19 cellular contexts compared by ENCODE assay signal in the genomic region with DNA sequence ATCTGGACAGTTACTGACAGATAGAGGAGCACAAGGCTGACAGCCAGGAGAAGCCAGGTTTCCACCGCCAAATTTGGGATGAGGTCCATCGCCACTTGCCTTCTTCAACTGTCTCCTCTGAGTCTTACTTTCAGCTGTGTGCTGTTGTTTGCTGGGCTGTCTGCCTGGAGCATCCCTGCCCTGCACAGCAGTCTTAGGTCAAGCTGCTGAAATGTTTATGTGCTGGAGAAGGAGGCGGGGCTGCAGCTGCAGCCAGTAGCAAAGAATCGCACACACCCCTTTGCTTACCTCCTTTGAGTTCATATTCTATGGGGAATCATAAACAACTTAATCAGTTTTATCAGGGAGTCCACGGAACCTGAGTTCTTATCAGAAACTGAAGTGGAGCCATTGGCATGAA. TPM values are rescaled to one million over a fixed set of nuclear protein-coding genes. Genes with fewer than 3 reads are reported as not detected.
"Had no signal": no experiment of that assay in that cellular context is flagged by ENCODE, and none has a peak within 500 bp of the region (broad histone marks: within the 10 kb centered on the region; RNA-seq: fewer than 3 reads in every experiment).

No MANE protein-coding gene starts in this region.

- H3K27ac Mint-ChIP-seq: activated CD4-positive, alpha-beta T cell treated with anti-CD3 and anti-CD28 coated beads, Interleukin-2, amount 10 ng/mL, durations not matched to agents 24 days and 14 days; activated naive CD8-positive, alpha-beta T cell; activated T-cell treated with anti-CD3 and anti-CD28 coated beads, Interleukin-2, amount 50 U/mL, for 72 hours; stimulated activated naive B cell treated with anti-CD40 and anti-IgM and Interleukin-4, amounts not matched to agents 10 μg/mL and 1 μg/mL and 100 μg/mL, for 72 hours; T-helper 2 cell treated with Interferon-gamma antibody and Interleukin-4, amounts not matched to agents 5 μg/mL and 100 μg/mL, for 36 hours had no signal

- ATAC-seq: naive thymus-derived CD4-positive, alpha-beta T cell; stimulated activated naive B cell treated with anti-CD40 and anti-IgM and Interleukin-4, amounts not matched to agents 10 μg/mL and 1 μg/mL and 100 μg/mL, for 72 hours had no signal

- H3K4me1 Mint-ChIP-seq: stimulated activated naive B cell treated with anti-CD40 and anti-IgM and Interleukin-4, amounts not matched to agents 10 μg/mL and 1 μg/mL and 100 μg/mL, for 72 hours had no signal

- DNase-seq: activated CD4-positive, alpha-beta T cell treated with anti-CD3 and anti-CD28 coated beads, Interleukin-2, amount 10 ng/mL, durations not matched to agents 24 days and 14 days; activated CD4-positive, CD25-positive, alpha-beta regulatory T cell; activated CD8-positive, alpha-beta memory T cell treated with anti-CD3 and anti-CD28 coated beads, Interleukin-2, amount 50 U/mL, for 48 hours; activated gamma-delta T cell; activated T-cell treated with anti-CD3 and anti-CD28 coated beads, Interleukin-2, amount 50 U/mL, for 72 hours; amniotic stem cell; caudate nucleus; cortex of kidney; effector CD4-positive, alpha-beta T cell; naive thymus-derived CD4-positive, alpha-beta T cell; stimulated activated CD4-positive, alpha-beta T cell treated with anti-CD3 and anti-CD28 coated beads, Interleukin-2, amount 100 ng/mL, for 48 hours; stimulated activated naive B cell treated with anti-CD40 and anti-IgM and Interleukin-4, amounts not matched to agents 10 μg/mL and 1 μg/mL and 100 μg/mL, for 72 hours had no signal

- H3K4me3 ChIP-seq: tibial nerve had no signal

- H3K27ac ChIP-seq: tibial nerve had no signal

- H3K9me3 Mint-ChIP-seq: activated T-cell treated with anti-CD3 and anti-CD28 coated beads, Interleukin-2, amount 50 U/mL, for 72 hours; T-helper 2 cell treated with Interferon-gamma antibody and Interleukin-4, amounts not matched to agents 5 μg/mL and 100 μg/mL, for 36 hours had no signal

- H3K4me3 Mint-ChIP-seq: activated CD4-positive, alpha-beta T cell treated with anti-CD3 and anti-CD28 coated beads, Interleukin-2, amount 10 ng/mL, durations not matched to agents 24 days and 14 days; activated naive CD8-positive, alpha-beta T cell; activated T-cell treated with anti-CD3 and anti-CD28 coated beads, Interleukin-2, amount 50 U/mL, for 72 hours; naive thymus-derived CD4-positive, alpha-beta T cell; stimulated activated naive B cell treated with anti-CD40 and anti-IgM and Interleukin-4, amounts not matched to agents 10 μg/mL and 1 μg/mL and 100 μg/mL, for 72 hours; T-helper 2 cell treated with Interferon-gamma antibody and Interleukin-4, amounts not matched to agents 5 μg/mL and 100 μg/mL, for 36 hours had no signal

- H3K27me3 ChIP-seq: tibial nerve had no signal

- H3K27me3 Mint-ChIP-seq: activated naive CD8-positive, alpha-beta T cell had no signal

- H3K4me1 ChIP-seq: tibial nerve had no signal

RNA-seq across cellular contexts. Expression of a gene that starts 20.1 kb away (rescaled TPM):
- total RNA-seq: activated CD4-positive, alpha-beta T cell treated with anti-CD3 and anti-CD28 coated beads, Interleukin-2, amount 10 ng/mL, durations not matched to agents 24 days and 14 days; endothelial cell of umbilical vein; lung microvascular endothelial cell had no signal
- polyA plus RNA-seq: endothelial cell of umbilical vein had no signal

RNA-seq across cellular contexts. Expression of a gene that starts 35.0 kb away (rescaled TPM):
- total RNA-seq: activated CD4-positive, alpha-beta T cell treated with anti-CD3 and anti-CD28 coated beads, Interleukin-2, amount 10 ng/mL, durations not matched to agents 24 days and 14 days; activated T-cell treated with anti-CD3 and anti-CD28 coated beads, Interleukin-2, amount 50 U/mL, for 72 hours; endothelial cell of umbilical vein; lung microvascular endothelial cell; naive thymus-derived CD4-positive, alpha-beta T cell; renal cortical epithelial cell; subcutaneous adipose tissue had no signal
- polyA plus RNA-seq: endothelial cell of umbilical vein had no signal
